In the genomic region with DNA sequence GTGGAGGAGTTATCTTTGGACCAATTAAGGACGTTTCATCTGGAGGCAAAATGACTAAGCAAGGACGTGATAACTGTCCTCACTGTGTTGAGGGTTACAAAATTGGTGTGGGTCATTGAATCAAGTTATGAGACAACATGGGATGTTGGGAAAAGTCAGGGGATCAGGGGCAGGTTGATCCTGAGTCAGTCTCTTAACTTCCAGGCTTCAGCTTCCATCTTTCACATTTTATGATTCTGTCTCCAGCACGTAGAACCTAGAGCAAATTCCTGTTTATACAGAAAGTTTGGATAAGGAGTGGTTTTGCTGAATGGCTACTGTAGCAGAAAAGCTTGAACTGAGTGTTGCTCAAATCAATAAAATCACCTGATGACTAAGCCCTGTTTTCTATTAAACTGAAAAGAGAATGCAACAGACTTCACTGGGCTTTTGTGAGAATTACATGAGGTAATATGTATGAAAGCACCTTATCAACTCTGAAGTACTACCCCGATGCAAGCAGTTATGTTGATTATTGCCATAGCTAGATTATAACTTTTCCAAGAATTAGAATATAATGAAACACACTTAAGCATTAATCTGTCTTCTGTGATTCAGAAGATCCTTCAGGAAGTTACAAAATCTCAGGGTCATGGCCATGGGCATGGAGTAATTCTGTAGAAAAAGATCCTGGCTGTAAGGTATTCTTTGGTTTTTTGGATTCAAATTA, we compare ENCODE assay signal across 13 cellular contexts.
A peak's percentile ranks its signal among the peaks of the same experiment; 100 is the strongest.
DNase-seq lines count a peak whose midpoint lies in the region; ATAC-seq and TF ChIP-seq lines count a peak whose summit lies in the region.
"Had no signal": no experiment of that assay in that cellular context is flagged by ENCODE, and none has a peak within 500 bp of the region (broad histone marks: within the 10 kb centered on the region; RNA-seq: fewer than 3 reads in every experiment).

No MANE protein-coding gene starts in this region.

- no peaks in the 10 kb centered on the region for H3K27me3 ChIP-seq in tibial artery

- peak overlapping the region; percentile 1 for H3K4me3 Mint-ChIP-seq in activated naive CD4-positive, alpha-beta T cell treated with anti-CD3 and anti-CD28 coated beads, Interleukin-2, amount 50 U/mL, for 24 hours
- H3K4me3 Mint-ChIP-seq in activated CD4-positive, alpha-beta memory T cell treated with anti-CD3 and anti-CD28 coated beads for 36 hours: no peak overlapping the region

- intact Hi-C loops in activated CD4-positive, alpha-beta memory T cell treated with anti-CD3 and anti-CD28 coated beads for 36 hours (cut with micrococcal nuclease): no loop called here
- intact Hi-C loops in tibial artery (cut with DNase I; ENCODE audit: low total_unique reads): loop anchor here (5.0 kb wide), 1 partner anchor 1363 kb away; a partner anchor contains a TSS

- H3K9me3 ChIP-seq in tibial artery: no peaks in the 10 kb centered on the region

- H3K4me1 Mint-ChIP-seq in activated naive CD4-positive, alpha-beta T cell treated with anti-CD3 and anti-CD28 coated beads, Interleukin-2, amount 50 U/mL, for 24 hours: peaks cover 50% of the 10 kb centered on the region
- H3K4me1 Mint-ChIP-seq in activated CD4-positive, alpha-beta memory T cell treated with anti-CD3 and anti-CD28 coated beads for 36 hours (ENCODE audit: low read depth): peaks cover 72% of the 10 kb centered on the region

- H3K27me3 Mint-ChIP-seq in activated naive CD4-positive, alpha-beta T cell treated with anti-CD3 and anti-CD28 coated beads, Interleukin-2, amount 50 U/mL, for 24 hours: no peaks in the 10 kb centered on the region
- no peaks in the 10 kb centered on the region for H3K27me3 Mint-ChIP-seq in activated CD4-positive, alpha-beta memory T cell treated with anti-CD3 and anti-CD28 coated beads for 36 hours

- H3K36me3 Mint-ChIP-seq in activated naive CD4-positive, alpha-beta T cell treated with anti-CD3 and anti-CD28 coated beads, Interleukin-2, amount 50 U/mL, for 24 hours: peaks cover 9% of the 10 kb centered on the region
- peaks cover 25% of the 10 kb centered on the region for H3K36me3 Mint-ChIP-seq in activated CD4-positive, alpha-beta memory T cell treated with anti-CD3 and anti-CD28 coated beads for 36 hours

- peak overlapping the region; percentile 84 for H3K27ac Mint-ChIP-seq in activated naive CD4-positive, alpha-beta T cell treated with anti-CD3 and anti-CD28 coated beads, Interleukin-2, amount 50 U/mL, for 24 hours
- H3K27ac Mint-ChIP-seq in activated CD4-positive, alpha-beta memory T cell treated with anti-CD3 and anti-CD28 coated beads for 36 hours: peak overlapping the region; percentile 98

- H3K36me3 ChIP-seq in tibial artery: no peaks in the 10 kb centered on the region

- H3K27ac ChIP-seq in tibial artery: peak overlapping the region; percentile 18 to 67
- H3K27ac ChIP-seq: C4-2B, RWPE1 had no signal

- ATAC-seq in GM21528 (IDR thresholded peaks at IDR 0.05; ENCODE audit: low FRiP score, unreplicated experiment) (no peak), GM19467 (IDR thresholded peaks at IDR 0.05; ENCODE audit: unreplicated experiment) (no peak)
- ATAC-seq: left cardiac atrium had no signal

- H3K9me3 Mint-ChIP-seq in activated naive CD4-positive, alpha-beta T cell treated with anti-CD3 and anti-CD28 coated beads, Interleukin-2, amount 50 U/mL, for 24 hours: no peaks in the 10 kb centered on the region
- no peaks in the 10 kb centered on the region for H3K9me3 Mint-ChIP-seq in activated CD4-positive, alpha-beta memory T cell treated with anti-CD3 and anti-CD28 coated beads for 36 hours

- TF ChIP-seq CTCF in fibroblast of the aortic adventitia (IDR thresholded peaks at IDR 0.05; ENCODE audit: insufficient read depth, low read length) (no peak), tibial artery (IDR thresholded peaks at IDR 0.05) (no peak)

- POLR2A ChIA-PET in activated CD4-positive, alpha-beta memory T cell treated with anti-CD3 and anti-CD28 coated beads for 36 hours (lab: Charles Lee): interaction anchor here (0.6 to 3.6 kb wide), 12 partner anchors 9 to 184 kb away, joined by 3 to 13 read pairs (median 4); a partner anchor contains a TSS

- CTCF ChIA-PET in activated CD4-positive, alpha-beta memory T cell treated with anti-CD3 and anti-CD28 coated beads for 36 hours (lab: Charles Lee): interaction anchor here (1.5 to 3.3 kb wide), 2 partner anchors 202 to 253 kb away, joined by 3 to 19 read pairs; no protein-coding TSS in a partner anchor

- H3K4me3 ChIP-seq in fibroblast of the aortic adventitia (ENCODE audit: low read depth, low read length) (no peak overlapping the region), tibial artery (no peak overlapping the region)

- DNase-seq in activated naive CD4-positive, alpha-beta T cell treated with Interleukin-2 at 50 U/mL for 16 hours: no peak
- no peak for DNase-seq in activated CD4-positive, alpha-beta memory T cell treated with anti-CD3 and anti-CD28 coated beads for 36 hours
- DNase-seq in fibroblast of the aortic adventitia (ENCODE audit: low read depth) (peak; percentile 54), tibial artery (no peak)
- no peak for DNase-seq in activated effector memory CD4-positive, alpha-beta T cell treated with Interleukin-2 at 50 U/mL for 16 hours
- DNase-seq: activated CD4-positive, alpha-beta T cell treated with anti-CD3 and anti-CD28 coated beads, Interleukin-2, amount 50 U/mL, for 1 hour; left cardiac atrium; NCI-H1105 treated with DMSO at 0.1 percent for 48 hours had no signal

- peaks cover 0 to 99% (median 76%) of the 10 kb centered on the region in 4 donors for H3K4me1 ChIP-seq in tibial artery
